In genomic region chr15:99969261-99969960, GRCh38 we compare ENCODE assay signal across 24 cellular contexts.
A peak's percentile ranks its signal among the peaks of the same experiment; 100 is the strongest.
DNase-seq lines count a peak whose midpoint lies in the region; ATAC-seq and TF ChIP-seq lines count a peak whose summit lies in the region.
"Had no signal": no experiment of that assay in that cellular context is flagged by ENCODE, and none has a peak within 500 bp of the region (broad histone marks: within the 10 kb centered on the region; RNA-seq: fewer than 3 reads in every experiment).

No MANE protein-coding gene starts in this region.

- H4K20me1 ChIP-seq in osteoblast (ENCODE audit: insufficient read depth, low read length), result no peaks in the 10 kb centered on the region

- H3K4me1 Mint-ChIP-seq in chondrocyte (ENCODE audit: low read depth), result no peaks in the 10 kb centered on the region
- H3K4me1 Mint-ChIP-seq: CD4-positive, alpha-beta memory T cell had no signal

- no peak overlapping the region for H3K27ac Mint-ChIP-seq in chondrocyte (ENCODE audit: unreplicated experiment)

- intact Hi-C loops in upper lobe of right lung (cut with DNase I), result no loop called here

- H3K36me3 Mint-ChIP-seq in chondrocyte (ENCODE audit: low read depth), result no peaks in the 10 kb centered on the region

- CTCF ChIA-PET in HEK293T (lab: Yijun Ruan, JAX), result no interaction called here

- H3K36me3 ChIP-seq in osteoblast (ENCODE audit: insufficient read depth, low read length) (no peaks in the 10 kb centered on the region), upper lobe of right lung (no peaks in the 10 kb centered on the region)
- H3K36me3 ChIP-seq: MG63 had no signal

- no peak overlapping the region for H3K4me3 Mint-ChIP-seq in chondrocyte (ENCODE audit: unreplicated experiment)
- H3K4me3 Mint-ChIP-seq: CD4-positive, alpha-beta memory T cell had no signal

- POLR2A ChIA-PET in HEK293T (lab: Yijun Ruan, JAX), result interaction anchor here (0.8 kb wide), 1 partner anchor 370 kb away, joined by 3 read pairs; no protein-coding TSS in a partner anchor

- no peaks in the 10 kb centered on the region for H3K79me2 ChIP-seq in osteoblast (ENCODE audit: insufficient read depth, low read length)

- H3K4me1 ChIP-seq in osteoblast (ENCODE audit: insufficient read depth, low read length) (peaks cover 5% of the 10 kb centered on the region), upper lobe of right lung (no peaks in the 10 kb centered on the region)
- H3K4me1 ChIP-seq: Caco-2 had no signal

- H3K27me3 Mint-ChIP-seq in chondrocyte (ENCODE audit: low read depth), result no peaks in the 10 kb centered on the region
- H3K27me3 Mint-ChIP-seq: CD4-positive, alpha-beta memory T cell had no signal

- H3K27ac ChIP-seq in osteoblast (ENCODE audit: low read depth, low read length) (no peak overlapping the region), upper lobe of right lung (no peak overlapping the region)
- H3K27ac ChIP-seq: PC-9 had no signal

- H3K4me3 ChIP-seq in osteoblast (ENCODE audit: insufficient read depth, low read length) (no peak overlapping the region), upper lobe of right lung (no peak overlapping the region)
- H3K4me3 ChIP-seq: GM12878, MG63, PC-9 had no signal

- ATAC-seq in upper lobe of right lung (no peak), GM21528 (IDR thresholded peaks at IDR 0.05; ENCODE audit: low FRiP score, unreplicated experiment) (no peak)
- ATAC-seq: GM12878, HCT116 had no signal

- H3K27me3 ChIP-seq in osteoblast (ENCODE audit: insufficient read depth, low read length) (no peaks in the 10 kb centered on the region), upper lobe of right lung (no peaks in the 10 kb centered on the region)
- H3K27me3 ChIP-seq: MG63 had no signal

- H2AFZ ChIP-seq in osteoblast (ENCODE audit: low read length), result no peak overlapping the region
- H2AFZ ChIP-seq: PC-9 had no signal

- peak; percentile 37 for DNase-seq in chondrocyte (ENCODE audit: low spot score)
- peak; percentile 49 for DNase-seq in islet precursor cell
- DNase-seq in osteoblast (ENCODE audit: insufficient read length, low spot score, missing footprints), result peak; percentile 18
- peak; percentile 30 for DNase-seq in upper lobe of right lung
- DNase-seq in HEK293T (ENCODE audit: extremely low spot score), result no peak
- no peak for DNase-seq in GDM1 (lab: John Stamatoyannopoulos, UW)
- DNase-seq: C1 segment of cervical spinal cord; Caco-2; CD4-positive, alpha-beta memory T cell; IMR-90; KG1; MG63; NCI-H1105 treated with DMSO at 0.1 percent for 48 hours; NCI-H146; NCI-H1930; NCI-H2107; NCI-H446 treated with DMSO at 0.1 percent for 48 hours; NCI-H526; PC-9; RPMI8226; SHP77 treated with DMSO at 0.1 percent for 48 hours had no signal

- no peaks in the 10 kb centered on the region for H3K9me3 ChIP-seq in osteoblast (ENCODE audit: low read depth, low read length)
- no peaks in the 10 kb centered on the region for H3K9me3 ChIP-seq in upper lobe of right lung
- H3K9me3 ChIP-seq: Caco-2, MG63 had no signal

- H3K4me2 ChIP-seq in osteoblast (ENCODE audit: insufficient read depth, low read length), result no peak overlapping the region
- H3K4me2 ChIP-seq: PC-9 had no signal

- H3K9me3 Mint-ChIP-seq in chondrocyte (ENCODE audit: low read depth), result no peaks in the 10 kb centered on the region
- H3K9me3 Mint-ChIP-seq: CD4-positive, alpha-beta memory T cell had no signal

- TF ChIP-seq CTCF in chondrocyte (IDR thresholded peaks at IDR 0.05) (no peak), osteoblast (IDR thresholded peaks at IDR 0.05; ENCODE audit: extremely low read depth, low read depth, low read length) (no peak), upper lobe of right lung (IDR thresholded peaks at IDR 0.05) (no peak)

TF ChIP-seq in HEK293T, 16 proteins besides CTCF, POLR2A, EP300 and RAD21:
- no peak for TF ChIP-seq ZNF384 (IDR thresholded peaks at IDR 0.05)
- TF ChIP-seq NFRKB (IDR thresholded peaks at IDR 0.05), result no peak
- TF ChIP-seq BHLHE40 (IDR thresholded peaks at IDR 0.05; ENCODE audit: borderline replicate concordance), result no peak
- no peak for TF ChIP-seq L3MBTL2 (conservative IDR thresholded peaks at IDR 0.05)
- no peak for TF ChIP-seq ARNT (IDR thresholded peaks at IDR 0.05)
- TF ChIP-seq FOXK2 (IDR thresholded peaks at IDR 0.05), result no peak
- TF ChIP-seq TARDBP (IDR thresholded peaks at IDR 0.05), result no peak
- TF ChIP-seq SP1 (IDR thresholded peaks at IDR 0.05), result no peak
- no peak for TF ChIP-seq LEF1 (IDR thresholded peaks at IDR 0.05; ENCODE audit: borderline replicate concordance)
- no peak for TF ChIP-seq FOXM1 (IDR thresholded peaks at IDR 0.05; ENCODE audit: borderline replicate concordance)
- TF ChIP-seq ELF4 (IDR thresholded peaks at IDR 0.05), result no peak
- TF ChIP-seq HDGF (IDR thresholded peaks at IDR 0.05; ENCODE audit: borderline replicate concordance), result no peak
- no peak for TF ChIP-seq PKNOX1 (IDR thresholded peaks at IDR 0.05)
- TF ChIP-seq FOXA1 (IDR thresholded peaks at IDR 0.05), result no peak
- TF ChIP-seq SUZ12 (IDR thresholded peaks at IDR 0.05), result no peak
- TF ChIP-seq CTBP1 (IDR thresholded peaks at IDR 0.05; ENCODE audit: borderline replicate concordance), result no peak

Comparison
In these comparisons a context has a peak if more than half of its experiments do, and no peak if none do; other contexts are left out.
1. DNase-seq: peak in chondrocyte (single experiment), islet precursor cell (single experiment), osteoblast (single experiment) and upper lobe of right lung (single experiment); none in HEK293T (single experiment) and GDM1 (single experiment).